8 cellular contexts compared by ENCODE assay signal in genomic region chr3:137692803-137693431, GRCh38.
DNase-seq lines count a peak whose midpoint lies in the region; ATAC-seq, FAIRE-seq and TF ChIP-seq lines count a peak whose summit lies in the region.

No MANE protein-coding gene starts in this region.

- TF ChIP-seq CTCF in BE2C (IDR thresholded peaks at IDR 0.05; ENCODE audit: low read depth, low read length) (peak; percentile 86), esophagus squamous epithelium (IDR thresholded peaks at IDR 0.05) (peak in 5 of 6 experiments; percentile 16 to 71 (median 35))

- H3K4me3 ChIP-seq in BE2C (ENCODE audit: low read depth, low read length) (no peak overlapping the region), esophagus squamous epithelium (no peak overlapping the region)

- no peak overlapping the region for H3K27ac ChIP-seq in esophagus squamous epithelium

- no peaks in the 10 kb centered on the region for H3K4me1 ChIP-seq in BE2C
- no peaks in the 10 kb centered on the region for H3K4me1 ChIP-seq in esophagus squamous epithelium

- FAIRE-seq in GM18507 (lab: Jason Lieb, UNC) = peak; percentile 62

- intact Hi-C loops in esophagus squamous epithelium (cut with DNase I) (no loop called here), posterior vena cava (cut with DNase I) (no loop called here)

- ATAC-seq in HG03342 (IDR thresholded peaks at IDR 0.05; ENCODE audit: unreplicated experiment) = no peak

- DNase-seq in BE2C (peak; percentile 63), GM18507 (ENCODE audit: extremely low spot score, insufficient read length, low read depth) (no peak), NCI-H446 (lab: John Stamatoyannopoulos, UW) (peak; percentile 13 to 42), esophagus squamous epithelium (lab: John Stamatoyannopoulos, UW) (no peak), NCI-H1436 (lab: John Stamatoyannopoulos, UW) (no peak), posterior vena cava (ENCODE audit: low spot score) (no peak)
- no peak for DNase-seq in stimulated activated CD4-positive, alpha-beta T cell treated with anti-CD3 and anti-CD28 coated beads, Interleukin-15, amount 100 ng/mL, for 24 hours

- H3K27me3 ChIP-seq in BE2C = no peaks in the 10 kb centered on the region
- H3K27me3 ChIP-seq in esophagus squamous epithelium = peaks cover 0 to 23% (median 0%) of the 10 kb centered on the region in 4 donors

- 25 to 31% methylated on average over 6 of the region's 6 CpGs for WGBS in esophagus squamous epithelium, 2 donors

- no peak for TF ChIP-seq POLR2A in esophagus squamous epithelium (IDR thresholded peaks at IDR 0.05)

- H3K36me3 ChIP-seq in BE2C (no peaks in the 10 kb centered on the region), esophagus squamous epithelium (no peaks in the 10 kb centered on the region)

- H3K9me3 ChIP-seq in BE2C = no peaks in the 10 kb centered on the region
- H3K9me3 ChIP-seq in esophagus squamous epithelium = no peaks in the 10 kb centered on the region

Comparison
In these comparisons a context has a peak if more than half of its experiments do, and no peak if none do; other contexts are left out.
1. DNase-seq: peak in BE2C (single experiment) and NCI-H446 (2 of 2); none in GM18507 (single experiment), esophagus squamous epithelium (single experiment), NCI-H1436 (single experiment), posterior vena cava (single experiment) and stimulated activated CD4-positive, alpha-beta T cell treated with anti-CD3 and anti-CD28 coated beads, Interleukin-15, amount 100 ng/mL, for 24 hours (single experiment).